ENCODE assay signal across 29 cellular contexts in the genomic region with DNA sequence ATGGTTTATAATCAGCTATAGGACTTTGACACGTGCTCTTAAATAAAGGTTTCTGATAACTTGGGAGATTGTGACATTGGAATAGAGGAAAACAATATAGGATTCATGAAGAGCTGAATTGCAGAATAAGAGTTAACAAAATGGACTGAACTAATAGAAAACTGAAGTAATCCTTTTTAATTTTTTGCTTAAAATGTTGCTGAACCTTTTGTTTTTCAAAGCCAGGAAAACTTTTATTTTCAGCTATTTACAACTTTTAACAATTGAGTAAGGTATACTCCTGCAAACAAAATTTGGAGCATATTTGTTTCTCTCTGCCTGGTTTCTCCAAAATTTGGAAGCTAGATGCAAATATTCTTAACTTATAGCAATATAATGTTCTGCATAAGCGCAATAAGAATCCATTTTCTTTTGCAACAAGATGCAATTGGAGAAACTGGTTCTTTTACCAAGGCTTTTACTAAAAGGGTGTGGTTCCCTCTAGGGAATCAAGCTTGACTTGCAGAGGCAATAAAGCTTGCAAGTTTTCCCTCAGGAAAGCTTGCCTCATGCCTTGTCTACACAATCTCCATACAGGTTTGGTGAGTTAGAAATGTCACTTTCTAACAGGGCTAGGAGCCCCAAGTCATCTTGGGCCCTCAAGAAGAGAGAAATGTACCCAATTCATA. TPM values are rescaled to one million over a fixed set of nuclear protein-coding genes. Genes with fewer than 3 reads are reported as not detected.
DNase-seq lines count a peak whose midpoint lies in the region; ATAC-seq, FAIRE-seq and TF ChIP-seq lines count a peak whose summit lies in the region.
"Had no signal": no experiment of that assay in that cellular context is flagged by ENCODE, and none has a peak within 500 bp of the region (broad histone marks: within the 10 kb centered on the region; RNA-seq: fewer than 3 reads in every experiment).

No MANE protein-coding gene starts in this region.

- 31 to 86% methylated on average over 2 of the region's 2 CpGs for WGBS in sigmoid colon, 2 donors
- 67% methylated on average over 2 of the region's 2 CpGs for WGBS in esophagus muscularis mucosa

- DNase-seq in SIG-M5 treated with dmso at 0.1 percent for 504 hours (lab: John Stamatoyannopoulos, UW; ENCODE audit: unreplicated experiment) (peak; percentile 16), SIG-M5 (lab: John Stamatoyannopoulos, UW) (no peak), foreskin keratinocyte (no peak), GM19240 (ENCODE audit: insufficient read length, low spot score) (no peak), sigmoid colon (no peak), esophagus muscularis mucosa (ENCODE audit: extremely low spot score) (no peak)
- DNase-seq: activated gamma-delta T cell; activated naive CD8-positive, alpha-beta T cell treated with anti-CD3 and anti-CD28 coated beads, Interleukin-2, amount 10 ng/mL, durations not matched to agents 7 days and 5 days; activated T-cell treated with anti-CD3 and anti-CD28 coated beads, Interleukin-2, amount 50 U/mL, for 24 hours; BE2C; CD8-positive, alpha-beta T cell; colonic mucosa; effector memory CD4-positive, alpha-beta T cell; immature natural killer cell; mammary epithelial cell; NCI-H1092 treated with DMSO at 0.1 percent for 48 hours; NCI-H187; NCI-H524; T-helper 17 cell; upper lobe of right lung had no signal

- TF ChIP-seq EP300 in sigmoid colon (IDR thresholded peaks at IDR 0.05) (no peak), esophagus muscularis mucosa (IDR thresholded peaks at IDR 0.05) (no peak)

- intact Hi-C loops in sigmoid colon (cut with DNase I) (no loop called here), esophagus muscularis mucosa (cut with DNase I) (no loop called here)

- H3K27me3 ChIP-seq in foreskin keratinocyte (no peaks in the 10 kb centered on the region), sigmoid colon (no peaks in the 10 kb centered on the region), esophagus muscularis mucosa (no peaks in the 10 kb centered on the region)
- H3K27me3 ChIP-seq: ascending aorta, BE2C, cardiac muscle cell, colonic mucosa, upper lobe of right lung had no signal

- H3K4me3 ChIP-seq in sigmoid colon (no peak overlapping the region), esophagus muscularis mucosa (no peak overlapping the region)
- H3K4me3 ChIP-seq: A549, ascending aorta, cardiac muscle cell, colonic mucosa, upper lobe of right lung had no signal

- H3K27ac ChIP-seq in foreskin keratinocyte, result no peak overlapping the region
- no peak overlapping the region for H3K27ac ChIP-seq in sigmoid colon
- no peak overlapping the region for H3K27ac ChIP-seq in esophagus muscularis mucosa (replicated peaks in 1 of 4)
- H3K27ac ChIP-seq: A549, ascending aorta, cardiac muscle cell, colonic mucosa, upper lobe of right lung had no signal

- H3K36me3 ChIP-seq in sigmoid colon, result no peaks in the 10 kb centered on the region
- no peaks in the 10 kb centered on the region for H3K36me3 ChIP-seq in esophagus muscularis mucosa
- H3K36me3 ChIP-seq: ascending aorta, BE2C, cardiac muscle cell, colonic mucosa, upper lobe of right lung had no signal

- TF ChIP-seq CTCF in foreskin keratinocyte (conservative IDR thresholded peaks at IDR 0.05) (peak; percentile 27), sigmoid colon (IDR thresholded peaks at IDR 0.05) (no peak), esophagus muscularis mucosa (IDR thresholded peaks at IDR 0.05) (no peak)

- FAIRE-seq in colon (lab: Jason Lieb, UNC), result peak; percentile 80
- FAIRE-seq: A549, GM12891, TTC549 had no signal

- H3K4me1 ChIP-seq in foreskin keratinocyte, result no peaks in the 10 kb centered on the region
- no peaks in the 10 kb centered on the region for H3K4me1 ChIP-seq in sigmoid colon
- H3K4me1 ChIP-seq in esophagus muscularis mucosa, result no peaks in the 10 kb centered on the region
- H3K4me1 ChIP-seq: A549, ascending aorta, BE2C, colonic mucosa, upper lobe of right lung had no signal

- ATAC-seq in foreskin keratinocyte, result no peak
- no peak for ATAC-seq in GM19324 (IDR thresholded peaks at IDR 0.05; ENCODE audit: low FRiP score, unreplicated experiment)
- ATAC-seq: A549; CD8-positive, alpha-beta T cell; HCT116; stimulated activated effector memory CD8-positive, alpha-beta T cell treated with anti-CD3 and anti-CD28 coated beads, Interleukin-12 subunit alpha, Interleukin-12 subunit beta, amount 100 ng/mL, for 72 hours; T-helper 17 cell; upper lobe of right lung had no signal

- H3K9me3 ChIP-seq in sigmoid colon (no peaks in the 10 kb centered on the region), esophagus muscularis mucosa (no peaks in the 10 kb centered on the region)
- H3K9me3 ChIP-seq: A549, ascending aorta, BE2C, colonic mucosa, upper lobe of right lung had no signal

- TF ChIP-seq POLR2A in sigmoid colon (IDR thresholded peaks at IDR 0.05) (no peak), esophagus muscularis mucosa (IDR thresholded peaks at IDR 0.05; ENCODE audit: low read depth) (no peak)

RNA-seq across cellular contexts. Expression of a gene that starts 10.3 kb away (rescaled TPM):
- total RNA-seq in foreskin keratinocyte, result 7.1 and 7.8 TPM in 2 replicates
- polyA plus RNA-seq in foreskin keratinocyte, result 2.6 and 2.8 TPM in 2 replicates
- 10 to 100 TPM in 3 of 4 donors, 1 to 10 TPM in 1; 6.4 to 15.0 (median 12.4) TPM for total RNA-seq in sigmoid colon
- 1 to 10 TPM; 3.5 to 4.8 (median 4.8) TPM for polyA plus RNA-seq in sigmoid colon
- total RNA-seq in esophagus muscularis mucosa, result 10 to 100 TPM in 3 of 4 donors, 1 to 10 TPM in 1; 5.1 to 15.8 (median 11.2) TPM
